8 cellular contexts compared by ENCODE assay signal in the genomic region with DNA sequence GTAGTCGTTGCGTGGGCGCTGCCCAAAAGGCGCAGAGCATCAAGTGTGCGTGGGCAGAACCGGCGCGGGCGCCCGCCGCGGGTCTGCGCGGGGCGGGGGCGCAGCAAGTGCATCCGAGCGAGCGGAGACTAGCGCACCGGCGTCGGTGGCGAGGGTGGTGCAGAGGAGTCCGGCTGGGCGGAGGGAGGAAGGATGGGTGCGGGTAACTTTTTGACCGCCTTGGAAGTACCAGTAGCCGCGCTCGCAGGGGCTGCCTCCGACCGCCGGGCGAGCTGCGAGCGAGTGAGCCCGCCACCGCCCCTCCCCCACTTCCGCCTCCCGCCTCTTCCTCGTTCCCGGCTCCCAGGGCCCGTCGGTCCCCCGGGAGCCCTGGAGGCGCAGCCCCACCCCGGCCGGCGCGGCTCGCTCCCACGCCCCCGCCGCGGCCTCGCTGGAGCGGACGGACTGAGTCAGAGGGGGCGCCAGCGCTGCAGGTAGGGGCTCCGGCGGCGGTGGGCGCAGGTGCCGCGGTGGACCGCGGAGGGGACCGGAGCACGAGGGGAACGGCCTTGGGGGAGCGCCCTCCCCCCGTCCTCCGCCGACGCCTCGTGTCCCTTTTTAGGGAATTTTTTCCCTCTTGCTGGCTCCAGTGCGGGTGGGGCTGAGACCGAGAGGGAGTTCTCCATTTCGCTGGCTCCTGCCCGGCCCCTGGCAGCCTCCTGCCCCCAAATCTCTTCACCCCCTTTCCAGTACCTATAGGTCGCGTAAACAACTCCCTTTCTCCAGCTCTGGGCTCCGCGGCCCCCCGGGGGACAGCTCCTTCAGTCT. TPM values are rescaled to one million over a fixed set of nuclear protein-coding genes. Genes with fewer than 3 reads are reported as not detected.
DNase-seq lines count a peak whose midpoint lies in the region; ATAC-seq, FAIRE-seq and TF ChIP-seq lines count a peak whose summit lies in the region.

No MANE protein-coding gene starts in this region.

- peak overlapping the region; percentile 61 for H3K27ac ChIP-seq in K562 (ENCODE audit: extremely low read depth, low read depth, low read length)

- H3K79me2 ChIP-seq in K562 (ENCODE audit: control insufficient read depth, insufficient read depth, low read length) = peaks cover 17% of the 10 kb centered on the region; the same call in 2 of the 3 replicates

- TF ChIP-seq CTCF in K562 (IDR thresholded peaks at IDR 0.05 in 2 of 3, conservative IDR thresholded peaks at IDR 0.05 in 1 of 3; ENCODE audit: insufficient read depth in 2 of 3, low read depth in 1 of 3, low read length in 3 of 3) (no peak), retinal pigment epithelial cell (conservative IDR thresholded peaks at IDR 0.05; ENCODE audit: low read depth, low read length) (no peak)

- peaks cover 2% of the 10 kb centered on the region; the same call in 1 of the 2 replicates for H3K9me3 ChIP-seq in K562 (replicated peaks; ENCODE audit: control insufficient read depth, insufficient read depth, low read depth, low read length)

- TF ChIP-seq POLR2A in K562 (conservative IDR thresholded peaks at IDR 0.05) = 0 out of 2 replicates have a peak, but pooled peaks have one; percentile 24

- peak overlapping the region; percentile 72 to 89; a peak in 3 of 4 replicates for H3K9ac ChIP-seq in K562 (ENCODE audit: insufficient read depth in 1 of 2, low read depth in 2 of 2, low read length in 2 of 2)

- H3K4me3 ChIP-seq in K562 (peak overlapping the region; percentile 70), iPS-11a (ENCODE audit: low read depth, low read length) (peak overlapping the region; percentile 67), retinal pigment epithelial cell (ENCODE audit: low read length) (peak overlapping the region; percentile 74)

- TF ChIP-seq EP300 in K562 (IDR thresholded peaks at IDR 0.05; ENCODE audit: low read length) = no peak

- H3K4me1 Mint-ChIP-seq in T-helper 1 cell treated with Interleukin-12 subunit alpha and Interleukin-12 subunit beta and Interleukin-4 antibody, amounts not matched to agents 30 μg/mL and 1 μg/mL, for 36 hours (ENCODE audit: low read depth) = peaks cover 17% of the 10 kb centered on the region

- no peaks in the 10 kb centered on the region for H4K20me1 ChIP-seq in K562 (replicated peaks; ENCODE audit: control insufficient read depth, insufficient read depth, low read length)

- POLR2A ChIA-PET in K562 (lab: Yijun Ruan, JAX) = interaction anchor here (0.6 to 1.5 kb wide), 7 partner anchors 10 to 36 kb away, joined by 3 to 9 read pairs (median 3); a partner anchor contains a TSS

- intact Hi-C loops in K562 (cut with micrococcal nuclease) = no loop called here

- peaks cover 18% of the 10 kb centered on the region for H3K27me3 Mint-ChIP-seq in T-helper 1 cell treated with Interleukin-12 subunit alpha and Interleukin-12 subunit beta and Interleukin-4 antibody, amounts not matched to agents 30 μg/mL and 1 μg/mL, for 36 hours (ENCODE audit: low read depth)

- H3K9me1 ChIP-seq in K562 (ENCODE audit: control insufficient read depth, insufficient read depth, low read length) = no peaks in the 10 kb centered on the region

- peak; percentile 81 for ATAC-seq in K562
- no peak for ATAC-seq in GM21367 (IDR thresholded peaks at IDR 0.05; ENCODE audit: unreplicated experiment)
- no peak for ATAC-seq in HG02885 (IDR thresholded peaks at IDR 0.05; ENCODE audit: poor library complexity, unreplicated experiment)

- peaks cover 23 to 25% of the 10 kb centered on the region in 2 experiments; a peak in 4 of 5 replicates for H3K4me1 ChIP-seq in K562 (replicated peaks in 1 of 2; ENCODE audit: control insufficient read depth in 2 of 2, insufficient read depth in 2 of 2, low read length in 2 of 2)

- H3K36me3 Mint-ChIP-seq in T-helper 1 cell treated with Interleukin-12 subunit alpha and Interleukin-12 subunit beta and Interleukin-4 antibody, amounts not matched to agents 30 μg/mL and 1 μg/mL, for 36 hours (ENCODE audit: low read depth) = peaks cover 19% of the 10 kb centered on the region

- peak overlapping the region; percentile 96 for H2AFZ ChIP-seq in K562 (ENCODE audit: low read depth, low read length)

- no peak for TF ChIP-seq RAD21 in K562 (CRISPR knock-in tag; conservative IDR thresholded peaks at IDR 0.05 in 1 of 2, IDR thresholded peaks at IDR 0.05 in 1 of 2)

- H3K4me2 ChIP-seq in K562 (ENCODE audit: insufficient read depth, low read length) = peak overlapping the region; percentile 90

- peaks cover 13% of the 10 kb centered on the region for H3K9me3 Mint-ChIP-seq in T-helper 1 cell treated with Interleukin-12 subunit alpha and Interleukin-12 subunit beta and Interleukin-4 antibody, amounts not matched to agents 30 μg/mL and 1 μg/mL, for 36 hours

- H3K27ac Mint-ChIP-seq in T-helper 1 cell treated with Interleukin-12 subunit alpha and Interleukin-12 subunit beta and Interleukin-4 antibody, amounts not matched to agents 30 μg/mL and 1 μg/mL, for 36 hours = peak overlapping the region; percentile 55

- no peaks in the 10 kb centered on the region; a peak in 1 of 5 replicates for H3K27me3 ChIP-seq in K562 (ENCODE audit: control insufficient read depth in 2 of 2, insufficient read depth in 2 of 2, low read length in 2 of 2)

- 2% methylated on average over 54 of the region's 87 CpGs for WGBS in K562 (ENCODE audit: insufficient coverage, low coverage, missing lambda C conversion rate)

- no peak for FAIRE-seq in K562 (lab: Jason Lieb, UNC)

- H3K4me3 Mint-ChIP-seq in T-helper 1 cell treated with Interleukin-12 subunit alpha and Interleukin-12 subunit beta and Interleukin-4 antibody, amounts not matched to agents 30 μg/mL and 1 μg/mL, for 36 hours = peak overlapping the region; percentile 80

- no TSS peak for BruUV-seq in K562 (replicated peaks; lab: Mats Ljungman, UMichigan)

- CTCF ChIA-PET in K562 (lab: Yijun Ruan, JAX; ENCODE audit: low intra/inter-chr PET ratio) = no interaction called here

- DNase-seq in C1 segment of cervical spinal cord (lab: John Stamatoyannopoulos, UW) = peak in 12 of 14 donors; percentile 37 to 78 (median 60)
- peak; percentile 65 for DNase-seq in HuH-7.5 (ENCODE audit: low spot score)
- peak; percentile 70 to 87 (median 78) for DNase-seq in K562 (ENCODE audit: extremely low read depth in 1 of 4, low spot score in 3 of 4)
- DNase-seq in retinal pigment epithelial cell (ENCODE audit: low read depth) = no peak

- peaks cover 19% of the 10 kb centered on the region for H3K36me3 ChIP-seq in K562 (ENCODE audit: control insufficient read depth, insufficient read depth, low read length)

- in situ Hi-C loops in K562 (cut with MboI) = no loop called here

RNA-seq across cellular contexts. Expression of a gene that starts 1.6 kb away (rescaled TPM):
- total RNA-seq in K562 (2011; cell fraction: chromatin; rRNA removed; ENCODE audit: low replicate concordance) = 7.3 and 11.0 TPM in 2 replicates
- 11.7 and 13.3 TPM in 2 replicates for total RNA-seq in K562 (2011; cell fraction: nucleolus; rRNA removed)
- 9.9 and 11.7 TPM in 2 replicates for total RNA-seq in K562 (2011; cell fraction: nucleoplasm; rRNA removed)
- total RNA-seq in K562 (2014; rRNA removed) = 12.8 and 17.7 TPM in 2 replicates
- total RNA-seq in K562 (2014; rRNA removed; fragmentation: Illumina TruSeq; extraction: Trizol) = 31.6 and 33.8 TPM in 2 replicates
- 32.4 and 35.8 TPM in 2 replicates for total RNA-seq in K562 (2015; rRNA removed; fragmentation: Illumina TruSeq; extraction: Trizol)
- total RNA-seq in K562 (2021) = 36.9 and 43.4 TPM in 2 replicates
- polyA plus RNA-seq in K562 (2011; rRNA removed) = 51.6 and 64.0 TPM in 2 replicates
- 71.4 and 85.4 TPM in 2 replicates for polyA plus RNA-seq in K562 (2011; cell fraction: cytosol; rRNA removed)
- polyA plus RNA-seq in K562 (2011; cell fraction: nucleus; rRNA removed) = 36.6 and 45.8 TPM in 2 replicates
- polyA plus RNA-seq in K562 (2012) = 37.1 and 77.0 TPM in 2 replicates
- 49.7 and 53.9 TPM in 2 replicates for polyA plus RNA-seq in K562 (2014; fragmentation: Illumina TruSeq; extraction: Trizol)
- polyA plus RNA-seq in K562 (2014; fragmentation: Nextera tagmentation; extraction: Ambion mirVana) = 10 to 100 TPM; 15.2 to 20.3 TPM
- polyA plus RNA-seq in K562 (2014; rRNA removed) = 62.3 and 62.5 TPM in 2 replicates
- 22.7 and 35.5 TPM in 2 replicates for polyA minus RNA-seq in K562 (2011; rRNA and poly(A)+ RNA removed)
- polyA minus RNA-seq in K562 (2011; cell fraction: cytosol; rRNA and poly(A)+ RNA removed) = 13.6 and 15.1 TPM in 2 replicates
- 10.0 and 11.1 TPM in 2 replicates for polyA minus RNA-seq in K562 (2011; cell fraction: nucleus; rRNA and poly(A)+ RNA removed)

RNA-seq across cellular contexts. Expression of a gene that starts 9.5 kb away (rescaled TPM):
- 79.7 and 138 TPM in 2 replicates for total RNA-seq in K562 (2011; cell fraction: chromatin; rRNA removed; ENCODE audit: low replicate concordance)
- total RNA-seq in K562 (2011; cell fraction: nucleolus; rRNA removed) = 114 and 122 TPM in 2 replicates
- 128 and 181 TPM in 2 replicates for total RNA-seq in K562 (2011; cell fraction: nucleoplasm; rRNA removed)
- total RNA-seq in K562 (2014; rRNA removed) (46.9 and 75.3 TPM in 2 replicates), K562 (2014; rRNA removed; fragmentation: Illumina TruSeq; extraction: Trizol) (27.3 and 31.5 TPM in 2 replicates), K562 (2015; rRNA removed; fragmentation: Illumina TruSeq; extraction: Trizol) (49.2 and 53.0 TPM in 2 replicates), K562 (2021) (75.1 and 79.9 TPM in 2 replicates)
- polyA plus RNA-seq in K562 (2011; rRNA removed) (14.6 and 42.1 TPM in 2 replicates), K562 (2014; fragmentation: Illumina TruSeq; extraction: Trizol) (105 and 108 TPM in 2 replicates), K562 (2014; fragmentation: Nextera tagmentation; extraction: Ambion mirVana) (10 to 100 TPM; 33.7 to 68.4 TPM), K562 (2014; rRNA removed) (30.9 and 35.4 TPM in 2 replicates)
- polyA plus RNA-seq in K562 (2011; cell fraction: cytosol; rRNA removed) = 37.1 and 63.7 TPM in 2 replicates
- polyA plus RNA-seq in K562 (2011; cell fraction: nucleus; rRNA removed) = 67.5 and 112 TPM in 2 replicates
- 68.0 and 94.6 TPM in 2 replicates for polyA plus RNA-seq in K562 (2012)
- polyA minus RNA-seq in K562 (2011; rRNA and poly(A)+ RNA removed) = 19.1 and 23.9 TPM in 2 replicates
- 36.1 and 43.0 TPM in 2 replicates for polyA minus RNA-seq in K562 (2011; cell fraction: cytosol; rRNA and poly(A)+ RNA removed)
- polyA minus RNA-seq in K562 (2011; cell fraction: nucleus; rRNA and poly(A)+ RNA removed) = 31.5 and 46.7 TPM in 2 replicates

RNA-seq across cellular contexts. Expression of a gene that starts 28.3 kb away (rescaled TPM):
- total RNA-seq in K562 (2011; cell fraction: chromatin; rRNA removed; ENCODE audit: low replicate concordance) = not detected in 2 replicates
- 0.39 and 0.50 TPM in 2 replicates for total RNA-seq in K562 (2011; cell fraction: nucleolus; rRNA removed)
- total RNA-seq in K562 (2011; cell fraction: nucleoplasm; rRNA removed) = 0.44 TPM in 1 of 2 replicates, not detected in the other
- total RNA-seq in K562 (2014; rRNA removed) = 0.05 TPM in 1 of 2 replicates, not detected in the other
- 0.04 and 0.22 TPM in 2 replicates for total RNA-seq in K562 (2014; rRNA removed; fragmentation: Illumina TruSeq; extraction: Trizol)
- not detected in 2 replicates for total RNA-seq in K562 (2015; rRNA removed; fragmentation: Illumina TruSeq; extraction: Trizol)
- total RNA-seq in K562 (2021) = 0.20 TPM in 1 of 2 replicates, not detected in the other
- not detected in 2 replicates for polyA plus RNA-seq in K562 (2011; rRNA removed)
- polyA plus RNA-seq in K562 (2011; cell fraction: cytosol; rRNA removed) = 0.03 TPM in 1 of 2 replicates, not detected in the other
- polyA plus RNA-seq in K562 (2011; cell fraction: nucleus; rRNA removed) = 0.04 and 0.11 TPM in 2 replicates
- 0.22 and 0.31 TPM in 2 replicates for polyA plus RNA-seq in K562 (2012)
- 0.04 TPM in 1 of 2 replicates, not detected in the other for polyA plus RNA-seq in K562 (2014; fragmentation: Illumina TruSeq; extraction: Trizol)
- polyA plus RNA-seq in K562 (2014; fragmentation: Nextera tagmentation; extraction: Ambion mirVana) = not detected
- not detected in 2 replicates for polyA plus RNA-seq in K562 (2014; rRNA removed)
- polyA minus RNA-seq in K562 (2011; rRNA and poly(A)+ RNA removed) = 0.06 TPM in 1 of 2 replicates, not detected in the other
- polyA minus RNA-seq in K562 (2011; cell fraction: cytosol; rRNA and poly(A)+ RNA removed) = not detected in 2 replicates
- polyA minus RNA-seq in K562 (2011; cell fraction: nucleus; rRNA and poly(A)+ RNA removed) = 0.11 and 0.67 TPM in 2 replicates

RNA-seq across cellular contexts. Expression of a gene that starts 43.5 kb away (rescaled TPM):
- total RNA-seq in K562 (2011; cell fraction: chromatin; rRNA removed; ENCODE audit: low replicate concordance) = 34.4 and 53.1 TPM in 2 replicates
- total RNA-seq in K562 (2011; cell fraction: nucleolus; rRNA removed) = 52.6 and 58.5 TPM in 2 replicates
- total RNA-seq in K562 (2011; cell fraction: nucleoplasm; rRNA removed) = 50.7 and 61.6 TPM in 2 replicates
- total RNA-seq in K562 (2014; rRNA removed) (11.1 and 17.5 TPM in 2 replicates), K562 (2014; rRNA removed; fragmentation: Illumina TruSeq; extraction: Trizol) (14.3 and 15.3 TPM in 2 replicates), K562 (2015; rRNA removed; fragmentation: Illumina TruSeq; extraction: Trizol) (16.4 and 17.5 TPM in 2 replicates), K562 (2021) (20.4 and 23.9 TPM in 2 replicates)
- polyA plus RNA-seq in K562 (2011; rRNA removed) (18.2 and 20.2 TPM in 2 replicates), K562 (2014; fragmentation: Illumina TruSeq; extraction: Trizol) (14.6 and 15.7 TPM in 2 replicates), K562 (2014; fragmentation: Nextera tagmentation; extraction: Ambion mirVana) (10 to 100 TPM; 16.4 to 25.2 TPM), K562 (2014; rRNA removed) (20.4 and 23.1 TPM in 2 replicates)
- 35.0 and 82.1 TPM in 2 replicates for polyA plus RNA-seq in K562 (2011; cell fraction: cytosol; rRNA removed)
- polyA plus RNA-seq in K562 (2011; cell fraction: nucleus; rRNA removed) = 19.4 and 23.5 TPM in 2 replicates
- polyA plus RNA-seq in K562 (2012) = 13.0 and 20.4 TPM in 2 replicates
- 23.2 and 26.3 TPM in 2 replicates for polyA minus RNA-seq in K562 (2011; rRNA and poly(A)+ RNA removed)
- polyA minus RNA-seq in K562 (2011; cell fraction: cytosol; rRNA and poly(A)+ RNA removed) = 15.1 and 22.5 TPM in 2 replicates
- 19.5 and 28.4 TPM in 2 replicates for polyA minus RNA-seq in K562 (2011; cell fraction: nucleus; rRNA and poly(A)+ RNA removed)

RNA-seq across cellular contexts. Expression of a gene that starts 58.2 kb away (rescaled TPM):
- total RNA-seq in K562 (2011; cell fraction: chromatin; rRNA removed; ENCODE audit: low replicate concordance) = 3.6 and 8.4 TPM in 2 replicates
- total RNA-seq in K562 (2011; cell fraction: nucleolus; rRNA removed) = 8.3 and 10.0 TPM in 2 replicates
- 9.6 and 14.5 TPM in 2 replicates for total RNA-seq in K562 (2011; cell fraction: nucleoplasm; rRNA removed)
- total RNA-seq in K562 (2014; rRNA removed) (6.0 and 6.9 TPM in 2 replicates), K562 (2014; rRNA removed; fragmentation: Illumina TruSeq; extraction: Trizol) (6.3 and 7.5 TPM in 2 replicates), K562 (2015; rRNA removed; fragmentation: Illumina TruSeq; extraction: Trizol) (8.9 and 9.7 TPM in 2 replicates), K562 (2021) (8.7 and 10.7 TPM in 2 replicates)
- polyA plus RNA-seq in K562 (2011; rRNA removed) (4.7 and 5.3 TPM in 2 replicates), K562 (2014; fragmentation: Illumina TruSeq; extraction: Trizol) (7.8 and 8.4 TPM in 2 replicates), K562 (2014; fragmentation: Nextera tagmentation; extraction: Ambion mirVana) (1 to 10 TPM; 2.1 to 4.2 TPM), K562 (2014; rRNA removed) (6.4 and 6.7 TPM in 2 replicates)
- polyA plus RNA-seq in K562 (2011; cell fraction: cytosol; rRNA removed) = 3.7 and 4.4 TPM in 2 replicates
- polyA plus RNA-seq in K562 (2011; cell fraction: nucleus; rRNA removed) = 2.4 and 3.4 TPM in 2 replicates
- 9.2 and 11.6 TPM in 2 replicates for polyA plus RNA-seq in K562 (2012)
- polyA minus RNA-seq in K562 (2011; rRNA and poly(A)+ RNA removed) = 9.0 and 9.1 TPM in 2 replicates
- 6.7 and 7.5 TPM in 2 replicates for polyA minus RNA-seq in K562 (2011; cell fraction: cytosol; rRNA and poly(A)+ RNA removed)
- polyA minus RNA-seq in K562 (2011; cell fraction: nucleus; rRNA and poly(A)+ RNA removed) = 1.2 and 1.7 TPM in 2 replicates
